ENCODE assay signal across 14 cellular contexts in the genomic region with DNA sequence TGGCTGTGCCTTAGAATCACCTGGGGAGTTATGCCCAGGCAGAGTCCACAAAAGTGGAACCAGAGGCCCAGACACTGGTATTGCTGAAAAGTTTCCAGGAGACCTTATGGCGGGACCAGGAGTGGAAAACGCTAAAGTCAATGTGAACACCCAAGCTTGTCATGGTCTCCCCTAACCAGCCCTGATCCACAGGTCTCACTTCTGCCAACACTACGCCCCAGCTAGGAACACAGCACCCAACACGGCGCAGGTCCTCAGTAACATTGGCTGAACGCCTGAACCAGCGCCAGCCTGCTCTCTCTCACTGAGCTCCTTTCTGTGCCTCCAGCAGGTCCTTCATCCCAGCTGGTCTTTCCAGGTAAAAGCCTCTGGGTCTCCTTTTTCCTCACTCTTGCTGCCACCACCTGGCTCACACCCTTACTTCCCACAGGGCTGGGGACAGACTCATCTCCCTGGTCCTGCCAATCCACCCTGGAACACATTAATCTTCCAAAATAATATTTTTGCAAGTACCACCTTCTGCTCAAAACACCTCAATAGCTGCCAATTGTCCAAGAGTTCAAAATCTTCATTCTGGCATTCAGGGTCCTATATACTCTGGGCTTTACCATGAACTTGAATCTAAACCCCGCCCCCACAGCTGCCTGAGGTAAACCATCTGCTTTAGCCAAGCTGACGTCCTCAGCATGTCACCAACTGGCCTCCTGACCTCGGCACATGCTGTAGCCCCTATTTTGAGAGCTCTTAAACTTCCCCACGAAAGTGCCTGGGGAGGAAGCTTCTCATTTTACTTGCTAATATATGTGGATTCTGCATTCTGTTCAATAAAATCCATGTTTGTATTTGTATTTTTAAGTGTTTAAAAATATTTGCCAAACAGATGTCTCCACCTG. TPM values are rescaled to one million over a fixed set of nuclear protein-coding genes. Genes with fewer than 3 reads are reported as not detected.
DNase-seq lines count a peak whose midpoint lies in the region; ATAC-seq and TF ChIP-seq lines count a peak whose summit lies in the region.
"Had no signal": no experiment of that assay in that cellular context is flagged by ENCODE, and none has a peak within 500 bp of the region (broad histone marks: within the 10 kb centered on the region; RNA-seq: fewer than 3 reads in every experiment).

No MANE protein-coding gene starts in this region.

- peaks cover 0 to 2% (median 0%) of the 10 kb centered on the region in 7 donors for H3K9me3 Mint-ChIP-seq in CD4-positive, CD25-positive, alpha-beta regulatory T cell
- H3K9me3 Mint-ChIP-seq: activated T-helper 1 cell treated with anti-CD3 and anti-CD28 coated beads, Interleukin-12 subunit alpha, Interleukin-12 subunit beta, Interleukin-2, Interleukin-4 antibody, amounts not matched to agents 30 ng/mL and 10 ng/mL and 1 ng/mL, durations not matched to agents 14 hours and 24 hours and 36 hours; CD8-positive, alpha-beta T cell had no signal

- no peaks in the 10 kb centered on the region for H3K4me1 ChIP-seq in CD4-positive, CD25-positive, alpha-beta regulatory T cell (ENCODE audit: control insufficient read depth, insufficient read depth, low read length, poor library complexity, severe bottlenecking)
- no peaks in the 10 kb centered on the region for H3K4me1 ChIP-seq in right cardiac atrium (ENCODE audit: control insufficient read depth, insufficient read depth, low read length)
- H3K4me1 ChIP-seq: SJSA1 had no signal

- H3K4me3 Mint-ChIP-seq in CD4-positive, CD25-positive, alpha-beta regulatory T cell: no peak overlapping the region
- H3K4me3 Mint-ChIP-seq: activated T-helper 1 cell treated with anti-CD3 and anti-CD28 coated beads, Interleukin-12 subunit alpha, Interleukin-12 subunit beta, Interleukin-2, Interleukin-4 antibody, amounts not matched to agents 30 ng/mL and 10 ng/mL and 1 ng/mL, durations not matched to agents 14 hours and 24 hours and 36 hours; CD8-positive, alpha-beta T cell; type B pancreatic cell had no signal

- H3K27ac ChIP-seq in CD4-positive, CD25-positive, alpha-beta regulatory T cell (ENCODE audit: insufficient read depth, low read length, poor library complexity, severe bottlenecking): no peak overlapping the region
- H3K27ac ChIP-seq in right cardiac atrium (ENCODE audit: low read length): no peak overlapping the region
- H3K27ac ChIP-seq: right lobe of liver, SJSA1 had no signal

- peak overlapping the region in 2 of 3 donors; percentile 68 to 82 for H3K27ac Mint-ChIP-seq in CD4-positive, CD25-positive, alpha-beta regulatory T cell
- H3K27ac Mint-ChIP-seq: activated T-helper 1 cell treated with anti-CD3 and anti-CD28 coated beads, Interleukin-12 subunit alpha, Interleukin-12 subunit beta, Interleukin-2, Interleukin-4 antibody, amounts not matched to agents 30 ng/mL and 10 ng/mL and 1 ng/mL, durations not matched to agents 14 hours and 24 hours and 36 hours; type B pancreatic cell had no signal

- no peak for TF ChIP-seq CTCF in GM20000 (IDR thresholded peaks at IDR 0.05; ENCODE audit: extremely low read depth, missing control alignments)

- H3K36me3 ChIP-seq in CD4-positive, CD25-positive, alpha-beta regulatory T cell (ENCODE audit: control insufficient read depth, insufficient read depth, low read length): no peaks in the 10 kb centered on the region
- H3K36me3 ChIP-seq: right lobe of liver, SJSA1 had no signal

- no peak for DNase-seq in CD4-positive, CD25-positive, alpha-beta regulatory T cell
- DNase-seq in GM20000 (ENCODE audit: low spot score): peak; percentile 51
- peak; percentile 31 for DNase-seq in NOMO-1 treated with DMSO at 0.1 percent for 48 hours (lab: John Stamatoyannopoulos, UW; ENCODE audit: unreplicated experiment)
- DNase-seq in medulla oblongata (ENCODE audit: extremely low spot score): peak; percentile 66
- DNase-seq in stimulated activated CD4-positive, alpha-beta T cell treated with anti-CD3 and anti-CD28 coated beads, Interleukin-4, amount 100 ng/mL, for 1 hour: no peak
- DNase-seq in T-helper 9 cell: no peak
- no peak for DNase-seq in right cardiac atrium
- DNase-seq: CD8-positive, alpha-beta T cell; right lobe of liver had no signal

- H3K27me3 Mint-ChIP-seq in CD4-positive, CD25-positive, alpha-beta regulatory T cell: no peaks in the 10 kb centered on the region
- H3K27me3 Mint-ChIP-seq: type B pancreatic cell had no signal

- H3K9me3 ChIP-seq in CD4-positive, CD25-positive, alpha-beta regulatory T cell (ENCODE audit: control insufficient read depth in 2 of 2, low read length in 2 of 2): no peaks in the 10 kb centered on the region
- no peaks in the 10 kb centered on the region for H3K9me3 ChIP-seq in right cardiac atrium (ENCODE audit: control insufficient read depth, low read length)
- H3K9me3 ChIP-seq: esophagus muscularis mucosa, right lobe of liver, SJSA1 had no signal

- no peak for ATAC-seq in CD4-positive, CD25-positive, alpha-beta regulatory T cell (ENCODE audit: low read depth in 2 of 2)
- no peak for ATAC-seq in HG02938 (IDR thresholded peaks at IDR 0.05; ENCODE audit: unreplicated experiment)
- no peak for ATAC-seq in right cardiac atrium
- ATAC-seq: CD8-positive, alpha-beta T cell had no signal

- H3K36me3 Mint-ChIP-seq in CD4-positive, CD25-positive, alpha-beta regulatory T cell: peaks cover 9% of the 10 kb centered on the region
- H3K36me3 Mint-ChIP-seq: CD8-positive, alpha-beta T cell had no signal

- intact Hi-C loops in right cardiac atrium (cut with DNase I): no loop called here

- H3K4me1 Mint-ChIP-seq in CD4-positive, CD25-positive, alpha-beta regulatory T cell: peaks cover 9 to 51% (median 25%) of the 10 kb centered on the region in 4 donors

- WGBS in right cardiac atrium: 86% methylated on average over 11 of the region's 11 CpGs

- no peak overlapping the region for H3K4me3 ChIP-seq in CD4-positive, CD25-positive, alpha-beta regulatory T cell (ENCODE audit: low read depth, low read length)
- no peak overlapping the region for H3K4me3 ChIP-seq in right cardiac atrium (ENCODE audit: low read length)
- H3K4me3 ChIP-seq: esophagus muscularis mucosa, right lobe of liver, SJSA1 had no signal

- H3K27me3 ChIP-seq in CD4-positive, CD25-positive, alpha-beta regulatory T cell (ENCODE audit: control insufficient read depth, insufficient read depth, low read length): no peaks in the 10 kb centered on the region
- H3K27me3 ChIP-seq in right cardiac atrium (ENCODE audit: control insufficient read depth, insufficient read depth): no peaks in the 10 kb centered on the region
- H3K27me3 ChIP-seq: esophagus muscularis mucosa, right lobe of liver, SJSA1 had no signal

RNA-seq across cellular contexts. Expression of a gene that starts 34.6 kb away (rescaled TPM):
- 67.6 TPM for total RNA-seq in CD4-positive, CD25-positive, alpha-beta regulatory T cell
- 10 to 100 TPM in 2 of 4 donors, 1 to 10 TPM in 2; 3.8 to 12.8 (median 7.5) TPM for polyA plus RNA-seq in CD4-positive, CD25-positive, alpha-beta regulatory T cell
- 10 to 100 TPM; 11.7 to 30.4 (median 17.4) TPM for total RNA-seq in right cardiac atrium
- polyA plus RNA-seq in right cardiac atrium: 17.1 TPM

Comparison
In these comparisons a context has a peak if more than half of its experiments do, and no peak if none do; other contexts are left out.
1. DNase-seq: peak in GM20000 (single experiment), NOMO-1 treated with DMSO at 0.1 percent for 48 hours (single experiment) and medulla oblongata (single experiment); none in CD4-positive, CD25-positive, alpha-beta regulatory T cell (0 of 3), stimulated activated CD4-positive, alpha-beta T cell treated with anti-CD3 and anti-CD28 coated beads, Interleukin-4, amount 100 ng/mL, for 1 hour (single experiment), T-helper 9 cell (single experiment) and right cardiac atrium (0 of 3).